Comparison of ENCODE assay signal across 23 cellular contexts in the genomic region with DNA sequence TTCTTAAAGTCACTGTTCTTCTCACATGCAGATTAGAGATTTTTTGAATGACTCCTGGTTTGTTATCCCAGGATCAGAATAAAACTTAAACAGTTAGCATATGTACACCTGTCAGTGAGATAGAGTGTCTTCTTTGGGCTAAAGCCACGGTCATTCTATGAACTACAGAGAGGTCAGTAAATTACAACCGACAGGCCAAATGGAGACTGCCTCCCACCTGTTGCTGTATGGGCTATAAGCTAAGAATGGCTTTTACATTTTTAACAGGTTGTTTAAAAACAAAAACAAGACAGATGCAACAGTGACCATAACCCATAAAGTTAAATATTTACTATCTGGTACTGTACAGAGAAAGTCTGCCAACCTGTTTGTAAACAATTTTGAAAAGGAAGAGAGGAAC.
DNase-seq lines count a peak whose midpoint lies in the region; ATAC-seq and TF ChIP-seq lines count a peak whose summit lies in the region.
"Had no signal": no experiment of that assay in that cellular context is flagged by ENCODE, and none has a peak within 500 bp of the region (broad histone marks: within the 10 kb centered on the region; RNA-seq: fewer than 3 reads in every experiment).

No MANE protein-coding gene starts in this region.

- H3K4me2 ChIP-seq in Karpas-422 (ENCODE audit: low read depth, low read length, poor library complexity, severe bottlenecking): no peak overlapping the region
- H3K4me2 ChIP-seq: BLaER1 had no signal

- H3K9ac ChIP-seq in Karpas-422 (ENCODE audit: low read length): no peak overlapping the region
- H3K9ac ChIP-seq: BLaER1 had no signal

- H2AFZ ChIP-seq in Karpas-422 (ENCODE audit: low read length): 0 out of 2 replicates have a peak overlapping the region, but pooled peaks have one; percentile 5

- H3K27ac ChIP-seq in HEK293 (ENCODE audit: extremely low read depth, low read depth, low read length): no peak overlapping the region
- no peak overlapping the region for H3K27ac ChIP-seq in Karpas-422 (ENCODE audit: low read length)
- peak overlapping the region; percentile 48; the same call in 1 of the 2 replicates for H3K27ac ChIP-seq in VCaP
- H3K27ac ChIP-seq: BLaER1 had no signal

- H3K79me2 ChIP-seq in Karpas-422 (ENCODE audit: low read length): no peaks in the 10 kb centered on the region

- H3K36me3 ChIP-seq in HEK293 (ENCODE audit: control insufficient read depth in 2 of 2, insufficient read depth in 1 of 2, low read length in 2 of 2) (peaks cover 0 to 3% of the 10 kb centered on the region in 2 experiments; a peak in 2 of 3 replicates), Karpas-422 (ENCODE audit: insufficient read depth, low read length) (no peaks in the 10 kb centered on the region)
- H3K36me3 ChIP-seq: BE2C, BLaER1 had no signal

- DNase-seq in Karpas-422 (no peak), left kidney (ENCODE audit: low read depth, low spot score) (peak; percentile 46), GM19240 (ENCODE audit: insufficient read length, low spot score) (no peak)
- DNase-seq: 8988T; ACHN; BE2C; C1 segment of cervical spinal cord; CD4-positive, alpha-beta memory T cell; CD4-positive, CD25-positive, alpha-beta regulatory T cell; CD8-positive, alpha-beta memory T cell; COR-L47; DMS 273 treated with DMSO at 0.1 percent for 48 hours; DMS153; DMS53; DMS79; DND-41; EL; GDM1 had no signal

- ATAC-seq in GM18858 (IDR thresholded peaks at IDR 0.05; ENCODE audit: unreplicated experiment) (no peak), HG03469 (IDR thresholded peaks at IDR 0.05; ENCODE audit: unreplicated experiment) (no peak)

- H3K9me2 ChIP-seq in Karpas-422 (replicated peaks; ENCODE audit: insufficient read depth, low read length): no peaks in the 10 kb centered on the region

- CTCF ChIA-PET in HEK293 (lab: Yijun Ruan, JAX): interaction anchor here (0.7 kb wide), 1 partner anchor 426 kb away, joined by 3 read pairs; no protein-coding TSS in a partner anchor

- TF ChIP-seq CTCF in HEK293 (tag by site-specific recombination; IDR thresholded peaks at IDR 0.05): no peak
- TF ChIP-seq CTCF in VCaP (conservative IDR thresholded peaks at IDR 0.05): no peak

- POLR2A ChIA-PET in HEK293 (lab: Yijun Ruan, JAX): no interaction called here

- no peaks in the 10 kb centered on the region for H4K20me1 ChIP-seq in Karpas-422 (ENCODE audit: insufficient read depth, low read depth, low read length)
- H4K20me1 ChIP-seq: BLaER1 had no signal

- H3K4me1 ChIP-seq in HEK293 (ENCODE audit: control insufficient read depth, insufficient read depth, low read length) (no peaks in the 10 kb centered on the region), Karpas-422 (ENCODE audit: low read length) (no peaks in the 10 kb centered on the region)
- H3K4me1 ChIP-seq: BE2C, BLaER1 had no signal

- no peaks in the 10 kb centered on the region for H3K27me3 ChIP-seq in Karpas-422 (ENCODE audit: low read length)
- H3K27me3 ChIP-seq: BE2C, BLaER1 had no signal

- H3K9me3 ChIP-seq in HEK293 (ENCODE audit: control insufficient read depth, insufficient read depth, low read depth, low read length) (no peaks in the 10 kb centered on the region), Karpas-422 (ENCODE audit: low read length) (no peaks in the 10 kb centered on the region)
- H3K9me3 ChIP-seq: BE2C, BLaER1 had no signal

- H3K4me3 ChIP-seq in HEK293 (ENCODE audit: low read depth, low read length) (no peak overlapping the region), Karpas-422 (ENCODE audit: low read length) (no peak overlapping the region)
- H3K4me3 ChIP-seq: BLaER1 had no signal

TF ChIP-seq in HEK293, 187 proteins besides CTCF, POLR2A, EP300 and RAD21:
- TF ChIP-seq ZNF843 (tag by site-specific recombination; IDR thresholded peaks at IDR 0.05): no peak
- peak; percentile 79 for TF ChIP-seq SCRT2 (tag by site-specific recombination; IDR thresholded peaks at IDR 0.05)
TF ChIP-seq in HEK293: peak in this region for 1.
